In genomic region chr10:79246606-79247275, GRCh38 we compare ENCODE assay signal across 8 cellular contexts.
DNase-seq lines count a peak whose midpoint lies in the region; ATAC-seq and TF ChIP-seq lines count a peak whose summit lies in the region.

No MANE protein-coding gene starts in this region.

- intact Hi-C loops in adrenal gland (cut with DNase I) (no loop called here), right cardiac atrium (cut with DNase I) (no loop called here)

- H3K4me3 ChIP-seq in GM12875 (ENCODE audit: low read depth, low read length) = peak overlapping the region; percentile 85
- H3K4me3 ChIP-seq in adrenal gland = no peak overlapping the region
- no peak overlapping the region for H3K4me3 ChIP-seq in right cardiac atrium (ENCODE audit: low read length)

- H3K27me3 Mint-ChIP-seq in stimulated activated memory B cell treated with anti-CD40 and anti-IgM and Interleukin-4, amounts not matched to agents 10 μg/mL and 1 μg/mL and 100 μg/mL, for 72 hours = no peaks in the 10 kb centered on the region

- H3K9me3 ChIP-seq in adrenal gland (replicated peaks in 1 of 3) = no peaks in the 10 kb centered on the region
- no peaks in the 10 kb centered on the region for H3K9me3 ChIP-seq in right cardiac atrium (ENCODE audit: control insufficient read depth, low read length)

- peak; percentile 76 to 77 for ATAC-seq in right cardiac atrium
- no peak for ATAC-seq in stimulated activated memory B cell treated with anti-CD40 and anti-IgM and Interleukin-4, amounts not matched to agents 10 μg/mL and 1 μg/mL and 100 μg/mL, for 72 hours

- H3K27ac ChIP-seq in adrenal gland (peak overlapping the region in 4 of 5 donors; percentile 60 to 91 (median 84)), right cardiac atrium (ENCODE audit: low read length) (peak overlapping the region; percentile 91)

- peaks cover 41% of the 10 kb centered on the region for H3K36me3 Mint-ChIP-seq in stimulated activated memory B cell treated with anti-CD40 and anti-IgM and Interleukin-4, amounts not matched to agents 10 μg/mL and 1 μg/mL and 100 μg/mL, for 72 hours

- 31 to 41% (median 34%) methylated on average over 4 to 14 of the region's 14 CpGs; no CpG with 5 or more reads in 1 of the 4 donors for WGBS in adrenal gland, 4 donors
- 36% methylated on average over 14 of the region's 14 CpGs for WGBS in right cardiac atrium

- H3K9me3 Mint-ChIP-seq in stimulated activated memory B cell treated with anti-CD40 and anti-IgM and Interleukin-4, amounts not matched to agents 10 μg/mL and 1 μg/mL and 100 μg/mL, for 72 hours = no peaks in the 10 kb centered on the region

- H3K4me1 ChIP-seq in adrenal gland (replicated peaks in 1 of 2) (peaks cover 51 to 69% of the 10 kb centered on the region in 2 donors), right cardiac atrium (ENCODE audit: control insufficient read depth, insufficient read depth, low read length) (peaks cover 59% of the 10 kb centered on the region)

- H3K4me1 Mint-ChIP-seq in stimulated activated memory B cell treated with anti-CD40 and anti-IgM and Interleukin-4, amounts not matched to agents 10 μg/mL and 1 μg/mL and 100 μg/mL, for 72 hours = peaks cover 83% of the 10 kb centered on the region

- in situ Hi-C loops in GM13976 (cut with MboI; ENCODE audit: low sequenced_read_pairs, unreplicated experiment) = no loop called here

- no peak for TF ChIP-seq POLR2A in adrenal gland (IDR thresholded peaks at IDR 0.05)

- DNase-seq in adrenal gland (peak; percentile 60 to 82 (median 68)), right cardiac atrium (peak; percentile 89 to 94 (median 94)), OCI-M2 (lab: John Stamatoyannopoulos, UW; ENCODE audit: unreplicated experiment) (no peak), NCI-H1694 (lab: John Stamatoyannopoulos, UW) (no peak), GM13976 (ENCODE audit: low spot score) (no peak)
- DNase-seq in activated CD4-positive, CD25-positive, alpha-beta regulatory T cell treated with anti-CD3 and anti-CD28 coated beads, Interleukin-2, amount 50 U/mL, for 72 hours = no peak

- no peaks in the 10 kb centered on the region for H3K36me3 ChIP-seq in adrenal gland (replicated peaks in 1 of 2)

- H3K27me3 ChIP-seq in adrenal gland = no peaks in the 10 kb centered on the region
- no peaks in the 10 kb centered on the region for H3K27me3 ChIP-seq in right cardiac atrium (ENCODE audit: control insufficient read depth, insufficient read depth)

- peak overlapping the region; percentile 79 for H3K4me3 Mint-ChIP-seq in stimulated activated memory B cell treated with anti-CD40 and anti-IgM and Interleukin-4, amounts not matched to agents 10 μg/mL and 1 μg/mL and 100 μg/mL, for 72 hours

- TF ChIP-seq CTCF in GM12875 (IDR thresholded peaks at IDR 0.05; ENCODE audit: borderline replicate concordance, insufficient read depth, low read depth, low read length) = no peak
- no peak for TF ChIP-seq CTCF in adrenal gland (IDR thresholded peaks at IDR 0.05)
- TF ChIP-seq CTCF in GM13976 (IDR thresholded peaks at IDR 0.05; ENCODE audit: borderline replicate concordance, control extremely low read depth, extremely low read depth, insufficient read depth, missing control alignments) = no peak

- H3K27ac Mint-ChIP-seq in stimulated activated memory B cell treated with anti-CD40 and anti-IgM and Interleukin-4, amounts not matched to agents 10 μg/mL and 1 μg/mL and 100 μg/mL, for 72 hours = peak overlapping the region; percentile 97

Comparison
In these comparisons a context has a peak if more than half of its experiments do, and no peak if none do; other contexts are left out.
1. DNase-seq: peak in adrenal gland (7 of 7) and right cardiac atrium (3 of 3); none in OCI-M2 (single experiment), activated CD4-positive, CD25-positive, alpha-beta regulatory T cell treated with anti-CD3 and anti-CD28 coated beads, Interleukin-2, amount 50 U/mL, for 72 hours (single experiment), NCI-H1694 (single experiment) and GM13976 (single experiment).